In genomic region chr12:53160673-53161072, GRCh38 we compare ENCODE assay signal across 31 cellular contexts. TPM values are rescaled to one million over a fixed set of nuclear protein-coding genes. Genes with fewer than 3 reads are reported as not detected.
"Had no signal": no experiment of that assay in that cellular context is flagged by ENCODE, and none has a peak within 500 bp of the region (broad histone marks: within the 10 kb centered on the region; RNA-seq: fewer than 3 reads in every experiment).

No MANE protein-coding gene starts in this region.

- H3K4me1 ChIP-seq: Peyer's patch, SJSA1 had no signal

- H3K9ac ChIP-seq: KMS-11 had no signal

- ATAC-seq: activated CD8-positive, alpha-beta memory T cell treated with anti-CD3 and anti-CD28 coated beads, Interleukin-2, amount 10 ng/mL, durations not matched to agents 7 days and 5 days; activated naive CD4-positive, alpha-beta T cell treated with anti-CD3 and anti-CD28 coated beads, Interleukin-2, amount 50 U/mL, for 72 hours; activated naive CD8-positive, alpha-beta T cell treated with anti-CD3 and anti-CD28 coated beads, Interleukin-2, amount 50 U/mL, for 24 hours; T-cell had no signal

- H3K4me2 ChIP-seq: KMS-11 had no signal

- H3K9me3 ChIP-seq: Peyer's patch, SJSA1 had no signal

- DNase-seq: activated B cell treated with CpG ODN at 0.5 μM for 24 hours; activated CD4-positive, alpha-beta T cell treated with anti-CD3 and anti-CD28 coated beads for 1 hour; activated CD4-positive, alpha-beta T cell treated with anti-CD3 and anti-CD28 coated beads, Interleukin-2, amount 10 ng/mL, durations not matched to agents 24 days and 14 days; activated CD4-positive, alpha-beta T cell treated with anti-CD3 and anti-CD28 coated beads, Interleukin-2, amount 50 U/mL, for 48 hours; activated CD8-positive, alpha-beta memory T cell treated with anti-CD3 and anti-CD28 coated beads, Interleukin-2, amount 10 ng/mL, durations not matched to agents 7 days and 5 days; activated effector memory CD4-positive, alpha-beta T cell treated with anti-CD3 and anti-CD28 coated beads, Interleukin-2, amount 50 U/mL, for 16 hours; activated naive CD4-positive, alpha-beta T cell treated with Interleukin-2 at 50 U/mL for 16 hours; activated naive CD8-positive, alpha-beta T cell treated with anti-CD3 and anti-CD28 coated beads, Interleukin-2, amount 50 U/mL, for 24 hours; activated T-cell treated with anti-CD3 and anti-CD28 coated beads, Interleukin-2, amount 50 U/mL, for 24 hours; amygdala; NCI-H1092 treated with DMSO at 0.1 percent for 48 hours; NCI-H1417 treated with DMSO at 0.1 percent for 48 hours; NCI-H1694; NCI-H2029; NCI-H2107; NCI-H2171 treated with DMSO at 0.1 percent for 48 hours; NCI-H226; NCI-H526; NCI-H774; Peyer's patch; Right ventricle myocardium superior; T-cell; T-helper 2 cell; T1000 had no signal

- H3K4me3 ChIP-seq: cardiac muscle cell, Peyer's patch, SJSA1 had no signal

- H3K27ac ChIP-seq: cardiac muscle cell, KMS-11, Peyer's patch, SJSA1 had no signal

- H3K36me3 ChIP-seq: cardiac muscle cell, SJSA1 had no signal

- H3K27me3 ChIP-seq: cardiac muscle cell, Peyer's patch, SJSA1 had no signal

RNA-seq across cellular contexts. Expression of gene ITGB7, which starts 46.4 kb away (rescaled TPM):
- total RNA-seq: NCI-H460 had no signal

RNA-seq across cellular contexts. Expression of gene SOAT2, which starts 57.4 kb away (rescaled TPM):
- total RNA-seq: activated B cell treated with CpG ODN at 0.5 μM for 24 hours; activated CD4-positive, alpha-beta T cell treated with anti-CD3 and anti-CD28 coated beads, Interleukin-2, amount 10 ng/mL, durations not matched to agents 24 days and 14 days; astrocyte; MCF 10A; NCI-H460; Right ventricle myocardium superior; SJSA1 had no signal
